ENCODE assay signal across 8 cellular contexts in genomic region chr10:123994417-123995081, GRCh38.
DNase-seq lines count a peak whose midpoint lies in the region; ATAC-seq and TF ChIP-seq lines count a peak whose summit lies in the region.

No MANE protein-coding gene starts in this region.

- DNase-seq in GM12864 (ENCODE audit: low read depth) (no peak), HL-60 (ENCODE audit: low read depth in 1 of 2, low spot score in 1 of 2) (peak; percentile 33 to 61), NOMO-1 treated with dmso at 0.1 percent for 144 hours (lab: John Stamatoyannopoulos, UW; ENCODE audit: unreplicated experiment) (peak; percentile 36), activated T-cell treated with anti-CD3 and anti-CD28 coated beads for 48 hours (ENCODE audit: low read depth) (peak; percentile 78), erythroblast (lab: John Stamatoyannopoulos, UW) (peak; percentile 57 to 79)
- peak; percentile 67 for DNase-seq in stimulated activated CD8-positive, alpha-beta memory T cell treated with anti-CD3 and anti-CD28 coated beads, Interleukin-4, amount 100 ng/mL, for 24 hours (ENCODE audit: low read depth)

- no peak overlapping the region for H3K4me3 ChIP-seq in GM12864 (ENCODE audit: low read depth, low read length)
- H3K4me3 ChIP-seq in HL-60 (replicated peaks; ENCODE audit: insufficient read depth, low read length), result no peak overlapping the region
- peak overlapping the region; percentile 34 to 69 for H3K4me3 ChIP-seq in muscle layer of colon (ENCODE audit: low read depth in 1 of 2, low read length in 2 of 2)

- H3K27me3 ChIP-seq in HL-60 (ENCODE audit: insufficient read depth, poor library complexity, severe bottlenecking) (peaks cover 42% of the 10 kb centered on the region), muscle layer of colon (ENCODE audit: control insufficient read depth in 1 of 2, insufficient read depth in 2 of 2, low read length in 2 of 2) (peaks cover 4 to 18% of the 10 kb centered on the region in 2 donors)

- TF ChIP-seq POLR2A in erythroblast (IDR thresholded peaks at IDR 0.05; ENCODE audit: low read length), result no peak

- H3K27ac ChIP-seq in HL-60 (replicated peaks) (no peak overlapping the region), muscle layer of colon (ENCODE audit: low read depth, low read length) (peak overlapping the region; percentile 62)

- H3K4me1 ChIP-seq in muscle layer of colon (ENCODE audit: insufficient read depth, low read length), result peaks cover 22% of the 10 kb centered on the region

- no peaks in the 10 kb centered on the region for H3K36me3 ChIP-seq in muscle layer of colon (ENCODE audit: insufficient read depth, low read length)

- H3K9ac ChIP-seq in muscle layer of colon (ENCODE audit: low read length), result peak overlapping the region; percentile 59

- H3K9me3 ChIP-seq in muscle layer of colon (ENCODE audit: low read length), result no peaks in the 10 kb centered on the region

- no peak for ATAC-seq in GM19455 (IDR thresholded peaks at IDR 0.05; ENCODE audit: unreplicated experiment)

- TF ChIP-seq CTCF in GM12864 (IDR thresholded peaks at IDR 0.05; ENCODE audit: low read depth, low read length, missing control alignments) (peak; percentile 96), HL-60 (IDR thresholded peaks at IDR 0.05; ENCODE audit: insufficient read depth, low read length) (peak; percentile 77)

Comparison
In these comparisons a context has a peak if more than half of its experiments do, and no peak if none do; other contexts are left out.
1. H3K4me3 ChIP-seq: peak in muscle layer of colon (2 of 2); none in GM12864 (single experiment) and HL-60 (single experiment).